14 cellular contexts compared by ENCODE assay signal in genomic region chr7:90187507-90188050, GRCh38. TPM values are rescaled to one million over a fixed set of nuclear protein-coding genes. Genes with fewer than 3 reads are reported as not detected.
DNase-seq lines count a peak whose midpoint lies in the region; ATAC-seq and TF ChIP-seq lines count a peak whose summit lies in the region.
"Had no signal": no experiment of that assay in that cellular context is flagged by ENCODE, and none has a peak within 500 bp of the region (broad histone marks: within the 10 kb centered on the region; RNA-seq: fewer than 3 reads in every experiment).

No MANE protein-coding gene starts in this region.

- H3K4me3 ChIP-seq in prostate gland, result no peak overlapping the region
- H3K4me3 ChIP-seq: A549 had no signal

- H3K9me3 Mint-ChIP-seq in WTC11, result peaks cover 45% of the 10 kb centered on the region
- H3K9me3 Mint-ChIP-seq in stimulated activated memory B cell treated with anti-CD40 and anti-IgM and Interleukin-4, amounts not matched to agents 10 μg/mL and 1 μg/mL and 100 μg/mL, for 72 hours, result peaks cover 3% of the 10 kb centered on the region

- H3K9me3 ChIP-seq in prostate gland, result no peaks in the 10 kb centered on the region

- ATAC-seq in GM18499 (IDR thresholded peaks at IDR 0.05; ENCODE audit: insufficient read depth, unreplicated experiment) (peak; percentile 47), GM21619 (IDR thresholded peaks at IDR 0.05; ENCODE audit: unreplicated experiment) (peak; percentile 17), WTC11 (no peak), GM18868 (IDR thresholded peaks at IDR 0.05; ENCODE audit: unreplicated experiment) (no peak)
- ATAC-seq in stimulated activated memory B cell treated with anti-CD40 and anti-IgM and Interleukin-4, amounts not matched to agents 10 μg/mL and 1 μg/mL and 100 μg/mL, for 72 hours, result peak; percentile 39
- ATAC-seq: CD8-positive, alpha-beta T cell had no signal

- CTCF ChIA-PET in WTC11 (lab: Charles Lee), result no interaction called here

- intact Hi-C loops in prostate gland (cut with DNase I), result no loop called here

- no peaks in the 10 kb centered on the region for H3K4me1 Mint-ChIP-seq in WTC11
- H3K4me1 Mint-ChIP-seq in stimulated activated memory B cell treated with anti-CD40 and anti-IgM and Interleukin-4, amounts not matched to agents 10 μg/mL and 1 μg/mL and 100 μg/mL, for 72 hours, result peaks cover 13% of the 10 kb centered on the region

- no peaks in the 10 kb centered on the region for H3K36me3 ChIP-seq in prostate gland

- H3K36me3 Mint-ChIP-seq in WTC11, result peaks cover 20% of the 10 kb centered on the region
- H3K36me3 Mint-ChIP-seq in stimulated activated memory B cell treated with anti-CD40 and anti-IgM and Interleukin-4, amounts not matched to agents 10 μg/mL and 1 μg/mL and 100 μg/mL, for 72 hours, result no peaks in the 10 kb centered on the region
- H3K36me3 Mint-ChIP-seq: CD14-positive monocyte; CD8-positive, alpha-beta T cell had no signal

- H3K4me3 Mint-ChIP-seq in WTC11, result no peak overlapping the region
- H3K4me3 Mint-ChIP-seq in stimulated activated memory B cell treated with anti-CD40 and anti-IgM and Interleukin-4, amounts not matched to agents 10 μg/mL and 1 μg/mL and 100 μg/mL, for 72 hours, result no peak overlapping the region
- H3K4me3 Mint-ChIP-seq: CD14-positive monocyte; CD8-positive, alpha-beta T cell had no signal

- no peak overlapping the region for H3K27ac Mint-ChIP-seq in WTC11
- peak overlapping the region; percentile 43 for H3K27ac Mint-ChIP-seq in stimulated activated memory B cell treated with anti-CD40 and anti-IgM and Interleukin-4, amounts not matched to agents 10 μg/mL and 1 μg/mL and 100 μg/mL, for 72 hours
- H3K27ac Mint-ChIP-seq: CD14-positive monocyte; CD8-positive, alpha-beta T cell had no signal

- no peaks in the 10 kb centered on the region for H3K4me1 ChIP-seq in prostate gland (replicated peaks)

- H3K27ac ChIP-seq in prostate gland, result no peak overlapping the region

- DNase-seq in WTC11 (ENCODE audit: low spot score), result no peak
- DNase-seq in activated effector memory CD4-positive, alpha-beta T cell treated with anti-CD3 and anti-CD28 coated beads, Interleukin-2, amount 50 U/mL, for 16 hours, result no peak
- DNase-seq in prostate gland (ENCODE audit: low spot score), result no peak
- DNase-seq: CD8-positive, alpha-beta T cell; COR-L47; GF-D8; IMR-90; KG1 had no signal

- POLR2A ChIA-PET in WTC11 (lab: Charles Lee), result no interaction called here

- H3K27me3 ChIP-seq in prostate gland (replicated peaks; ENCODE audit: insufficient read depth), result no peaks in the 10 kb centered on the region

- peaks cover 4% of the 10 kb centered on the region; the same call in 1 of the 2 replicates for H3K27me3 Mint-ChIP-seq in WTC11 (ENCODE audit: low read depth)
- no peaks in the 10 kb centered on the region for H3K27me3 Mint-ChIP-seq in stimulated activated memory B cell treated with anti-CD40 and anti-IgM and Interleukin-4, amounts not matched to agents 10 μg/mL and 1 μg/mL and 100 μg/mL, for 72 hours

- TF ChIP-seq CTCF in WTC11 (IDR thresholded peaks at IDR 0.05) (no peak), prostate gland (IDR thresholded peaks at IDR 0.05) (no peak)

- no peak for TF ChIP-seq POLR2A in prostate gland (IDR thresholded peaks at IDR 0.05)

TF ChIP-seq in WTC11, 78 proteins besides CTCF, POLR2A, EP300 and RAD21:
- TF ChIP-seq HMGA2 (CRISPR knock-in tag; IDR thresholded peaks at IDR 0.05) (peak; percentile 55; the same call in 1 of the 2 replicates), RORB (CRISPR knock-in tag; IDR thresholded peaks at IDR 0.05) (no peak)
TF ChIP-seq in WTC11: peak in this region for 1.

RNA-seq across cellular contexts. Expression of gene STEAP2, which starts 24.0 kb away (rescaled TPM):
- total RNA-seq in WTC11 (2021) (13.4 to 17.3 TPM (median 17.0 TPM) in 3 replicates), prostate gland (100 to 1,000 TPM; 167 to 555 TPM)
- total RNA-seq: CD8-positive, alpha-beta T cell had no signal

RNA-seq across cellular contexts. Expression of gene STEAP1, which starts 33.3 kb away (rescaled TPM):
- total RNA-seq in WTC11 (2021) (2.4 to 4.1 TPM (median 3.5 TPM) in 3 replicates), prostate gland (100 to 1,000 TPM in 1 of 2 donors, 10 to 100 TPM in 1; 67.3 to 230 TPM)
- total RNA-seq: CD8-positive, alpha-beta T cell had no signal

RNA-seq across cellular contexts. Expression of gene CFAP69, which starts 57.4 kb away (rescaled TPM):
- total RNA-seq in WTC11 (2021), result 2.7 to 3.4 TPM (median 3.3 TPM) in 3 replicates
- 10 to 100 TPM; 27.4 to 50.6 TPM for total RNA-seq in prostate gland
- total RNA-seq: CD8-positive, alpha-beta T cell had no signal

Comparison
In these comparisons a context has a peak if more than half of its experiments do, and no peak if none do; other contexts are left out.
1. ATAC-seq: peak in GM18499 (single experiment), GM21619 (single experiment) and stimulated activated memory B cell treated with anti-CD40 and anti-IgM and Interleukin-4, amounts not matched to agents 10 μg/mL and 1 μg/mL and 100 μg/mL, for 72 hours (single experiment); none in WTC11 (single experiment) and GM18868 (single experiment).
2. RNA of gene STEAP1, which starts 33.3 kb away (total RNA-seq): 67.3 to 230 TPM in prostate gland; 2.4 to 4.1 TPM in WTC11; every median in the first group is over 10 times any median in the second.